In the genomic region with DNA sequence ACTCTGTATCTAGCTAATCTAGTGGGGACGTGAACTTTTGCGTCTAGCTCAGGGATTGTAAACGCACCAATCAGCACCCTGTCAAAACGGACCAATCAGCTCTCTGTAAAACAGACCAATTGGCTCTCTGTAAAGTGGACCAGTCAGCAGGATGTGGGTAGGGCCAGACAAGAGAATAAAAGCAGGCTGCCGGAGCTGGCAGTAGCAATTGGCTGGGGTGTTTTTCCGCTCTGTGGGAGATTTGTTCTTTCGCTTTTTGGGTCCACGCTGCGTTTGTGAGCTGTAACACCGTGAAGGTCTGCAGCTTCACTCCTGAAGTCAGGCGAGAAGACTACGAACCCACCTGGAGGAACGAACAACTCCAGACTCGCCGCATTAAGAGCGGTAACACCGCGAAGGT, we compare ENCODE assay signal across 22 cellular contexts.
"Had no signal": no experiment of that assay in that cellular context is flagged by ENCODE, and none has a peak within 500 bp of the region (broad histone marks: within the 10 kb centered on the region; RNA-seq: fewer than 3 reads in every experiment).

No MANE protein-coding gene starts in this region.

- H3K27ac Mint-ChIP-seq: activated naive CD8-positive, alpha-beta T cell treated with anti-CD3 and anti-CD28 coated beads for 36 hours; activated T-cell treated with anti-CD3 and anti-CD28 coated beads, Interleukin-2, amount 50 U/mL, for 24 hours; activated T-helper 17 cell treated with anti-CD3 and anti-CD28 coated beads, Interleukin-2, amount 50 U/mL, for 72 hours; memory B cell; natural killer cell treated with Interleukin-12 subunit alpha and Interleukin-12 subunit beta and Interleukin-15 and Interleukin-18, amount 100 ng/mL, for 72 hours had no signal

- H3K4me1 Mint-ChIP-seq: activated naive CD8-positive, alpha-beta T cell treated with anti-CD3 and anti-CD28 coated beads for 36 hours; activated T-helper 17 cell treated with anti-CD3 and anti-CD28 coated beads, Interleukin-2, amount 50 U/mL, for 72 hours had no signal

- ATAC-seq: activated T-helper 17 cell treated with anti-CD3 and anti-CD28 coated beads, Interleukin-2, amount 50 U/mL, for 72 hours; esophagus mucosa; left ventricle myocardium superior; natural killer cell treated with Interleukin-12 subunit alpha and Interleukin-12 subunit beta and Interleukin-15 and Interleukin-18, amount 100 ng/mL, for 72 hours; right cardiac atrium; stimulated activated naive CD8-positive, alpha-beta T cell treated with anti-CD3 and anti-CD28 coated beads, Interleukin-15, Interleukin-2, amounts not matched to agents 100 U/mL and 50 U/mL, for 24 hours had no signal

- H3K27ac ChIP-seq: hepatocyte, parathyroid adenoma, tibial artery, WERI-Rb-1 had no signal

- H3K4me3 ChIP-seq: hepatocyte, tibial artery had no signal

- H3K4me3 Mint-ChIP-seq: activated naive CD8-positive, alpha-beta T cell treated with anti-CD3 and anti-CD28 coated beads for 36 hours; activated T-cell treated with anti-CD3 and anti-CD28 coated beads, Interleukin-2, amount 50 U/mL, for 24 hours; activated T-helper 17 cell treated with anti-CD3 and anti-CD28 coated beads, Interleukin-2, amount 50 U/mL, for 72 hours; memory B cell; natural killer cell treated with Interleukin-12 subunit alpha and Interleukin-12 subunit beta and Interleukin-15 and Interleukin-18, amount 100 ng/mL, for 72 hours had no signal

- H3K9me3 Mint-ChIP-seq: activated naive CD8-positive, alpha-beta T cell treated with anti-CD3 and anti-CD28 coated beads for 36 hours; activated T-cell treated with anti-CD3 and anti-CD28 coated beads, Interleukin-2, amount 50 U/mL, for 24 hours; activated T-helper 17 cell treated with anti-CD3 and anti-CD28 coated beads, Interleukin-2, amount 50 U/mL, for 72 hours; memory B cell; natural killer cell treated with Interleukin-12 subunit alpha and Interleukin-12 subunit beta and Interleukin-15 and Interleukin-18, amount 100 ng/mL, for 72 hours had no signal

- H3K4me2 ChIP-seq: hepatocyte had no signal

- DNase-seq: activated CD4-positive, alpha-beta T cell treated with anti-CD3 and anti-CD28 coated beads, Interleukin-2, amount 50 U/mL, for 4 hours; activated CD8-positive, alpha-beta memory T cell treated with anti-CD3 and anti-CD28 coated beads for 24 hours; activated CD8-positive, alpha-beta memory T cell treated with anti-CD3 and anti-CD28 coated beads, Interleukin-2, amount 50 U/mL, for 4 hours; activated naive CD4-positive, alpha-beta T cell treated with Interleukin-2 at 50 U/mL for 16 hours; activated naive CD8-positive, alpha-beta T cell treated with anti-CD3 and anti-CD28 coated beads for 36 hours; activated T-cell treated with anti-CD3 and anti-CD28 coated beads, Interleukin-2, amount 50 U/mL, for 24 hours; central memory CD4-positive, alpha-beta T cell; effector memory CD4-positive, alpha-beta T cell; foreskin melanocyte; left ventricle myocardium superior; stimulated activated CD4-positive, alpha-beta T cell treated with anti-CD3 and anti-CD28 coated beads, Interleukin-12 subunit alpha, Interleukin-12 subunit beta, amount 100 ng/mL, for 4 hours; stimulated activated CD4-positive, alpha-beta T cell treated with anti-CD3 and anti-CD28 coated beads, Interleukin-4, amount 100 ng/mL, for 4 hours; stimulated activated naive CD8-positive, alpha-beta T cell treated with anti-CD3 and anti-CD28 coated beads, Interleukin-15, Interleukin-2, amounts not matched to agents 100 U/mL and 50 U/mL, for 24 hours; tibial artery; WERI-Rb-1 had no signal

- H3K27me3 ChIP-seq: hepatocyte, tibial artery had no signal

- H3K36me3 Mint-ChIP-seq: activated naive CD8-positive, alpha-beta T cell treated with anti-CD3 and anti-CD28 coated beads for 36 hours; memory B cell; natural killer cell treated with Interleukin-12 subunit alpha and Interleukin-12 subunit beta and Interleukin-15 and Interleukin-18, amount 100 ng/mL, for 72 hours had no signal

- H3K9me3 ChIP-seq: tibial artery had no signal

- H3K36me3 ChIP-seq: tibial artery, WERI-Rb-1 had no signal

- H3K9ac ChIP-seq: parathyroid adenoma had no signal
